9 cellular contexts compared by ENCODE assay signal in the genomic region with DNA sequence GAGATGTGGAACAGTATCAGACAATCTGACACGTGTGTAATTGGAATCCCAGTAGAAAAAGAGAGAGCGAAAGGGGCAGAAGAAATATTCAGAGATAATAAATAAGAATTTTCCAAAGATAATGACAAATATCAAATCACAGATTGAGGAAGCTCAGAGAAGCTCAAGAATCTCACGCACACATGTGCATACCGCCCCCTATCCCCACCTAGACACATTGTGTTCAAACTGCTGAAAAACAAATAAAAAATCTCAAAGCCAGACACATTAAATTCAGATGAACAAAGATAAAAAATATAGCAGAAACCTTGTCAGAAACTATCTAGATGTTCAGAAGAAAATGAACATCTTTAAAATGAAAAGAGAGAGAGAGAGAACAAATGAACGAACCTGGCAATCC. TPM values are rescaled to one million over a fixed set of nuclear protein-coding genes. Genes with fewer than 3 reads are reported as not detected.
A peak's percentile ranks its signal among the peaks of the same experiment; 100 is the strongest.
DNase-seq lines count a peak whose midpoint lies in the region; ATAC-seq, FAIRE-seq and TF ChIP-seq lines count a peak whose summit lies in the region.
"Had no signal": no experiment of that assay in that cellular context is flagged by ENCODE, and none has a peak within 500 bp of the region (broad histone marks: within the 10 kb centered on the region; RNA-seq: fewer than 3 reads in every experiment).

No MANE protein-coding gene starts in this region.

- H3K36me3 ChIP-seq in RWPE2 (ENCODE audit: low read depth) (no peaks in the 10 kb centered on the region), kidney (ENCODE audit: control insufficient read depth in 1 of 2, insufficient read depth in 2 of 2, low read length in 2 of 2) (no peaks in the 10 kb centered on the region)
- H3K36me3 ChIP-seq: prostate gland had no signal

- ATAC-seq in RWPE2 (ENCODE audit: low read depth) (no peak), esophagus mucosa (no peak), HG03521 (IDR thresholded peaks at IDR 0.05; ENCODE audit: unreplicated experiment) (no peak)
- ATAC-seq in stimulated activated naive CD8-positive, alpha-beta T cell treated with anti-CD3 and anti-CD28 coated beads, Interleukin-15, amount 100 ng/mL, for 72 hours = no peak

- H3K27me3 Mint-ChIP-seq in stimulated activated naive CD8-positive, alpha-beta T cell treated with anti-CD3 and anti-CD28 coated beads, Interleukin-15, amount 100 ng/mL, for 72 hours = peaks cover 8% of the 10 kb centered on the region

- no peaks in the 10 kb centered on the region for H3K9me3 ChIP-seq in RWPE2 (ENCODE audit: severe bottlenecking)
- no peaks in the 10 kb centered on the region for H3K9me3 ChIP-seq in kidney (ENCODE audit: control insufficient read depth in 1 of 2, low read length in 2 of 2)
- H3K9me3 ChIP-seq: prostate gland had no signal

- peak; percentile 57 for TF ChIP-seq CTCF in D721Med (IDR thresholded peaks at IDR 0.05; ENCODE audit: insufficient read depth, missing control alignments)
- TF ChIP-seq CTCF in RWPE2 (IDR thresholded peaks at IDR 0.05; ENCODE audit: poor library complexity, severe bottlenecking) = peak; percentile 55
- TF ChIP-seq CTCF in kidney (IDR thresholded peaks at IDR 0.05; ENCODE audit: borderline replicate concordance, extremely low read depth, insufficient read depth) = no peak

- H3K4me3 Mint-ChIP-seq in stimulated activated naive CD8-positive, alpha-beta T cell treated with anti-CD3 and anti-CD28 coated beads, Interleukin-15, amount 100 ng/mL, for 72 hours = no peak overlapping the region

- H3K9ac ChIP-seq in kidney (ENCODE audit: low read length in 2 of 2) = no peak overlapping the region

- FAIRE-seq in D721Med (lab: Jason Lieb, UNC) (no peak), H54 (lab: Jason Lieb, UNC) (peak; percentile 11), kidney (lab: Jason Lieb, UNC) (peak; percentile 57)

- DNase-seq in D721Med (ENCODE audit: insufficient read length, low spot score) = no peak
- DNase-seq in H54 (ENCODE audit: insufficient read length, low spot score) = no peak
- DNase-seq in RWPE2 (ENCODE audit: low spot score) = no peak
- DNase-seq in kidney = no peak
- DNase-seq in stimulated activated naive CD8-positive, alpha-beta T cell treated with anti-CD3 and anti-CD28 coated beads, Interleukin-15, amount 100 ng/mL, for 72 hours = no peak

- H3K9me3 Mint-ChIP-seq in stimulated activated naive CD8-positive, alpha-beta T cell treated with anti-CD3 and anti-CD28 coated beads, Interleukin-15, amount 100 ng/mL, for 72 hours = no peaks in the 10 kb centered on the region

- no peak overlapping the region for H3K27ac Mint-ChIP-seq in stimulated activated naive CD8-positive, alpha-beta T cell treated with anti-CD3 and anti-CD28 coated beads, Interleukin-15, amount 100 ng/mL, for 72 hours

- H3K4me3 ChIP-seq in RWPE2 (ENCODE audit: severe bottlenecking) = no peak overlapping the region
- H3K4me3 ChIP-seq in kidney (ENCODE audit: low read length in 2 of 2) = no peak overlapping the region
- H3K4me3 ChIP-seq: prostate gland had no signal

- H3K4me1 ChIP-seq in RWPE2 (ENCODE audit: insufficient read depth, poor library complexity, severe bottlenecking) = no peaks in the 10 kb centered on the region
- no peaks in the 10 kb centered on the region for H3K4me1 ChIP-seq in kidney (ENCODE audit: control insufficient read depth in 1 of 2, insufficient read depth in 1 of 2, low read depth in 1 of 2, low read length in 2 of 2)
- H3K4me1 ChIP-seq: prostate gland had no signal

- no peaks in the 10 kb centered on the region for H3K27me3 ChIP-seq in RWPE2 (ENCODE audit: insufficient read depth, poor library complexity, severe bottlenecking)

- H3K27ac ChIP-seq in RWPE2 (ENCODE audit: poor library complexity, severe bottlenecking) = no peak overlapping the region
- H3K27ac ChIP-seq in kidney (ENCODE audit: low read depth in 2 of 2, low read length in 2 of 2) = no peak overlapping the region
- H3K27ac ChIP-seq: prostate gland had no signal

- H3K4me1 Mint-ChIP-seq in stimulated activated naive CD8-positive, alpha-beta T cell treated with anti-CD3 and anti-CD28 coated beads, Interleukin-15, amount 100 ng/mL, for 72 hours = no peaks in the 10 kb centered on the region

- intact Hi-C loops in kidney (cut with DNase I) = no loop called here

- TF ChIP-seq POLR2A in H54 (IDR thresholded peaks at IDR 0.05; ENCODE audit: low read depth, low read length) = no peak

RNA-seq across cellular contexts. Expression of a gene that starts 17.2 kb away (rescaled TPM):
- total RNA-seq in kidney (9.3 TPM), esophagus mucosa (4.8 TPM)
- polyA plus RNA-seq in kidney (ENCODE audit: insufficient read depth, low read depth, low replicate concordance) = 7.3 TPM

RNA-seq across cellular contexts. Expression of a gene that starts 53.5 kb away (rescaled TPM):
- total RNA-seq in kidney (10.8 TPM), esophagus mucosa (204 TPM)
- polyA plus RNA-seq in kidney (ENCODE audit: insufficient read depth, low read depth, low replicate concordance) = 0.58 TPM
- total RNA-seq: T-helper 2 cell treated with Interferon-gamma antibody and Interleukin-4, amounts not matched to agents 100 ng/mL and 5 ng/mL, for 36 hours had no signal

Comparison
In these comparisons a context has a peak if more than half of its experiments do, and no peak if none do; other contexts are left out.
1. RNA of a gene that starts 53.5 kb away (total RNA-seq): 204 TPM in esophagus mucosa (single experiment); 10.8 TPM in kidney (single experiment); every median in the first group is over 10 times any median in the second.